In genomic region chr13:98142427-98143156, GRCh38 we compare ENCODE assay signal across 8 cellular contexts. TPM values are rescaled to one million over a fixed set of nuclear protein-coding genes. Genes with fewer than 3 reads are reported as not detected.
DNase-seq lines count a peak whose midpoint lies in the region; ATAC-seq, FAIRE-seq and TF ChIP-seq lines count a peak whose summit lies in the region.

Gene FARP1, plus strand, starts transcription at chr13:98143094. Its CDS starts 70,149 bp downstream, at chr13:98213243.

- peak; percentile 47 for DNase-seq in Ammon's horn (ENCODE audit: low spot score)
- peak; percentile 87 for DNase-seq in NCI-H2227 (lab: John Stamatoyannopoulos, UW; ENCODE audit: unreplicated experiment)
- peak; percentile 71 for DNase-seq in activated naive CD4-positive, alpha-beta T cell treated with anti-CD3 and anti-CD28 coated beads, Interleukin-2, amount 10 ng/mL, durations not matched to agents 7 days and 5 days
- DNase-seq in frontal cortex (ENCODE audit: low spot score in 2 of 2), result peak; percentile 80 to 82
- DNase-seq in neural crest cell (ENCODE audit: low read depth, low spot score), result peak; percentile 66

- TF ChIP-seq CTCF in neural crest cell (conservative IDR thresholded peaks at IDR 0.05), result peak; percentile 51

- CTCF ChIA-PET in activated naive CD4-positive, alpha-beta T cell treated with anti-CD3 and anti-CD28 coated beads, Interleukin-2, amount 10 ng/mL, durations not matched to agents 7 days and 5 days (lab: Charles Lee), result no interaction called here

- peaks cover 15% of the 10 kb centered on the region for H3K4me1 Mint-ChIP-seq in activated naive CD4-positive, alpha-beta T cell treated with anti-CD3 and anti-CD28 coated beads, Interleukin-2, amount 10 ng/mL, durations not matched to agents 7 days and 5 days
- peaks cover 44% of the 10 kb centered on the region for H3K4me1 Mint-ChIP-seq in neural crest cell

- ATAC-seq in GM18867 (IDR thresholded peaks at IDR 0.05; ENCODE audit: unreplicated experiment), result peak; percentile 82
- ATAC-seq in HG03095 (IDR thresholded peaks at IDR 0.05; ENCODE audit: unreplicated experiment), result peak; percentile 82
- no peak for ATAC-seq in HG02623 (IDR thresholded peaks at IDR 0.05; ENCODE audit: unreplicated experiment)

- H3K4me3 Mint-ChIP-seq in activated naive CD4-positive, alpha-beta T cell treated with anti-CD3 and anti-CD28 coated beads, Interleukin-2, amount 10 ng/mL, durations not matched to agents 7 days and 5 days, result peak within 1 kb of the TSS; percentile 72
- H3K4me3 Mint-ChIP-seq in neural crest cell, result peak within 1 kb of the TSS; percentile 91

- H3K27ac Mint-ChIP-seq in activated naive CD4-positive, alpha-beta T cell treated with anti-CD3 and anti-CD28 coated beads, Interleukin-2, amount 10 ng/mL, durations not matched to agents 7 days and 5 days, result no peak within 1 kb of the TSS
- peak within 1 kb of the TSS; percentile 98 for H3K27ac Mint-ChIP-seq in neural crest cell (ENCODE audit: unreplicated experiment)

- peaks cover 83% of the 10 kb centered on the region for H3K27me3 Mint-ChIP-seq in activated naive CD4-positive, alpha-beta T cell treated with anti-CD3 and anti-CD28 coated beads, Interleukin-2, amount 10 ng/mL, durations not matched to agents 7 days and 5 days
- peaks cover 18% of the 10 kb centered on the region for H3K27me3 Mint-ChIP-seq in neural crest cell (ENCODE audit: low read depth)

- FAIRE-seq in frontal cortex (lab: Jason Lieb, UNC), result no peak

- no peaks in the 10 kb centered on the region for H3K9me3 Mint-ChIP-seq in activated naive CD4-positive, alpha-beta T cell treated with anti-CD3 and anti-CD28 coated beads, Interleukin-2, amount 10 ng/mL, durations not matched to agents 7 days and 5 days
- H3K9me3 Mint-ChIP-seq in neural crest cell, result no peaks in the 10 kb centered on the region

- H3K36me3 Mint-ChIP-seq in activated naive CD4-positive, alpha-beta T cell treated with anti-CD3 and anti-CD28 coated beads, Interleukin-2, amount 10 ng/mL, durations not matched to agents 7 days and 5 days, result no peaks in the 10 kb centered on the region
- no peaks in the 10 kb centered on the region for H3K36me3 Mint-ChIP-seq in neural crest cell (ENCODE audit: low read depth)

RNA-seq across cellular contexts. Expression of gene FARP1, which starts in this region (rescaled TPM):
- 92.5 TPM for total RNA-seq in frontal cortex
- total RNA-seq in neural crest cell, result 138 and 139 TPM in 2 replicates
